Comparison of ENCODE assay signal across 1 cellular context in the genomic region with DNA sequence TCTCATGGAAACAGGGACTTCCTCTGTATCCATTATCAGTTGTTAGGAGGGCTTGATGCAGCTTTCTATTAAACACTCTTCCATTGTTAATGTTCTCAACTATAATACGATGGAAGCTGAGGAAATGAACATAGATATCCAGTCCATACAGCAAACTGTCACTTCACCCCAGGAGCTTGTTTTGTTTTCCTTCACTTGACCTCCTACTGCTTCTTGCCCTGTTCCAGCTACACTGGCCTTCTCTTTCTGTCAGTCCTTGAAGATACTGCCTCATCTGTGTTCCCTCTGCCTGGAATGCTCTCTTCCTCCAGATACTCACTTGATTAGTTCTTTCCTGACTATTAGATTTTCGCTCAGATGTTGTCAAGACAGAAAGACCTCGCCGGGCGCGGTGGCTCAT.
TF ChIP-seq lines count a peak whose summit lies in the region.

No MANE protein-coding gene starts in this region.

TF ChIP-seq in GM23338, 12 proteins besides CTCF, POLR2A, EP300 and RAD21 (continued from another document):
- TF ChIP-seq, protein P1, sequence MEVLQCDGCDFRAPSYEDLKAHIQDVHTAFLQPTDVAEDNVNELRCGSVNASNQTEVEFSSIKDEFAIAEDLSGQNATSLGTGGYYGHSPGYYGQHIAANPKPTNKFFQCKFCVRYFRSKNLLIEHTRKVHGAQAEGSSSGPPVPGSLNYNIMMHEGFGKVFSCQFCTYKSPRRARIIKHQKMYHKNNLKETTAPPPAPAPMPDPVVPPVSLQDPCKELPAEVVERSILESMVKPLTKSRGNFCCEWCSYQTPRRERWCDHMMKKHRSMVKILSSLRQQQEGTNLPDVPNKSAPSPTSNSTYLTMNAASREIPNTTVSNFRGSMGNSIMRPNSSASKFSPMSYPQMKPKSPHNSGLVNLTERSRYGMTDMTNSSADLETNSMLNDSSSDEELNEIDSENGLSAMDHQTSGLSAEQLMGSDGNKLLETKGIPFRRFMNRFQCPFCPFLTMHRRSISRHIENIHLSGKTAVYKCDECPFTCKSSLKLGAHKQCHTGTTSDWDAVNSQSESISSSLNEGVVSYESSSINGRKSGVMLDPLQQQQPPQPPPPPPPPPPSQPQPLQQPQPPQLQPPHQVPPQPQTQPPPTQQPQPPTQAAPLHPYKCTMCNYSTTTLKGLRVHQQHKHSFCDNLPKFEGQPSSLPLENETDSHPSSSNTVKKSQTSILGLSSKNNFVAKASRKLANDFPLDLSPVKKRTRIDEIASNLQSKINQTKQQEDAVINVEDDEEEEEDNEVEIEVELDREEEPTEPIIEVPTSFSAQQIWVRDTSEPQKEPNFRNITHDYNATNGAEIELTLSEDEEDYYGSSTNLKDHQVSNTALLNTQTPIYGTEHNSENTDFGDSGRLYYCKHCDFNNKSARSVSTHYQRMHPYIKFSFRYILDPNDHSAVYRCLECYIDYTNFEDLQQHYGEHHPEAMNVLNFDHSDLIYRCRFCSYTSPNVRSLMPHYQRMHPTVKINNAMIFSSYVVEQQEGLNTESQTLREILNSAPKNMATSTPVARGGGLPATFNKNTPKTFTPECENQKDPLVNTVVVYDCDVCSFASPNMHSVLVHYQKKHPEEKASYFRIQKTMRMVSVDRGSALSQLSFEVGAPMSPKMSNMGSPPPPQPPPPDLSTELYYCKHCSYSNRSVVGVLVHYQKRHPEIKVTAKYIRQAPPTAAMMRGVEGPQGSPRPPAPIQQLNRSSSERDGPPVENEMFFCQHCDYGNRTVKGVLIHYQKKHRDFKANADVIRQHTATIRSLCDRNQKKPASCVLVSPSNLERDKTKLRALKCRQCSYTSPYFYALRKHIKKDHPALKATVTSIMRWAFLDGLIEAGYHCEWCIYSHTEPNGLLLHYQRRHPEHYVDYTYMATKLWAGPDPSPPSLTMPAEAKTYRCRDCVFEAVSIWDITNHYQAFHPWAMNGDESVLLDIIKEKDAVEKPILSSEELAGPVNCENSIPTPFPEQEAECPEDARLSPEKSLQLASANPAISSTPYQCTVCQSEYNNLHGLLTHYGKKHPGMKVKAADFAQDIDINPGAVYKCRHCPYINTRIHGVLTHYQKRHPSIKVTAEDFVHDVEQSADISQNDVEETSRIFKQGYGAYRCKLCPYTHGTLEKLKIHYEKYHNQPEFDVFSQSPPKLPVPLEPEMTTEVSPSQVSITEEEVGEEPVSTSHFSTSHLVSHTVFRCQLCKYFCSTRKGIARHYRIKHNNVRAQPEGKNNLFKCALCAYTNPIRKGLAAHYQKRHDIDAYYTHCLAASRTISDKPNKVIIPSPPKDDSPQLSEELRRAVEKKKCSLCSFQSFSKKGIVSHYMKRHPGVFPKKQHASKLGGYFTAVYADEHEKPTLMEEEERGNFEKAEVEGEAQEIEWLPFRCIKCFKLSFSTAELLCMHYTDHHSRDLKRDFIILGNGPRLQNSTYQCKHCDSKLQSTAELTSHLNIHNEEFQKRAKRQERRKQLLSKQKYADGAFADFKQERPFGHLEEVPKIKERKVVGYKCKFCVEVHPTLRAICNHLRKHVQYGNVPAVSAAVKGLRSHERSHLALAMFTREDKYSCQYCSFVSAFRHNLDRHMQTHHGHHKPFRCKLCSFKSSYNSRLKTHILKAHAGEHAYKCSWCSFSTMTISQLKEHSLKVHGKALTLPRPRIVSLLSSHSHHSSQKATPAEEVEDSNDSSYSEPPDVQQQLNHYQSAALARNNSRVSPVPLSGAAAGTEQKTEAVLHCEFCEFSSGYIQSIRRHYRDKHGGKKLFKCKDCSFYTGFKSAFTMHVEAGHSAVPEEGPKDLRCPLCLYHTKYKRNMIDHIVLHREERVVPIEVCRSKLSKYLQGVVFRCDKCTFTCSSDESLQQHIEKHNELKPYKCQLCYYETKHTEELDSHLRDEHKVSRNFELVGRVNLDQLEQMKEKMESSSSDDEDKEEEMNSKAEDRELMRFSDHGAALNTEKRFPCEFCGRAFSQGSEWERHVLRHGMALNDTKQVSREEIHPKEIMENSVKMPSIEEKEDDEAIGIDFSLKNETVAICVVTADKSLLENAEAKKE (CRISPR knock-in tag; IDR thresholded peaks at IDR 0.05), result no peak
- no peak for TF ChIP-seq ZNF331 (CRISPR knock-in tag; IDR thresholded peaks at IDR 0.05; ENCODE audit: low read depth)
